ENCODE assay signal across 15 cellular contexts in genomic region chr6:9977451-9977850, GRCh38.
DNase-seq lines count a peak whose midpoint lies in the region; ATAC-seq and TF ChIP-seq lines count a peak whose summit lies in the region.
"Had no signal": no experiment of that assay in that cellular context is flagged by ENCODE, and none has a peak within 500 bp of the region (broad histone marks: within the 10 kb centered on the region; RNA-seq: fewer than 3 reads in every experiment).

No MANE protein-coding gene starts in this region.

- H3K27me3 Mint-ChIP-seq in progenitor cell of endocrine pancreas = no peaks in the 10 kb centered on the region
- H3K27me3 Mint-ChIP-seq: CD4-positive, alpha-beta memory T cell had no signal

- peak overlapping the region; percentile 10 for H3K27ac Mint-ChIP-seq in progenitor cell of endocrine pancreas
- H3K27ac Mint-ChIP-seq: CD4-positive, alpha-beta memory T cell; H9 had no signal

- no peak overlapping the region for H3K27ac ChIP-seq in right lobe of liver
- H3K27ac ChIP-seq: C4-2B had no signal

- peaks cover 9% of the 10 kb centered on the region for H3K4me1 Mint-ChIP-seq in progenitor cell of endocrine pancreas (ENCODE audit: low read depth)
- H3K4me1 Mint-ChIP-seq: CD4-positive, alpha-beta memory T cell had no signal

- 0% methylated on average over 2 of the region's 2 CpGs for WGBS in right lobe of liver (ENCODE audit: insufficient coverage, low coverage, low lambda C conversion rate, missing lambda C conversion rate)

- H3K36me3 ChIP-seq in right lobe of liver = no peaks in the 10 kb centered on the region
- H3K36me3 ChIP-seq: BE2C had no signal

- no peak for ATAC-seq in right lobe of liver

- DNase-seq in NCI-H69 (lab: John Stamatoyannopoulos, UW) = peak; percentile 47
- peak; percentile 20 for DNase-seq in epithelial cell of proximal tubule (ENCODE audit: low read depth)
- peak; percentile 3 for DNase-seq in kidney tubule cell (ENCODE audit: low spot score)
- no peak for DNase-seq in progenitor cell of endocrine pancreas (ENCODE audit: low spot score, unreplicated experiment)
- DNase-seq in right lobe of liver = no peak
- no peak for DNase-seq in pons (ENCODE audit: low spot score)
- no peak for DNase-seq in DMS79 (lab: John Stamatoyannopoulos, UW)
- DNase-seq: BE2C; CD4-positive, alpha-beta memory T cell; DMS153; DND-41; GDM1; GOT3; H9 had no signal

- no peaks in the 10 kb centered on the region for H3K27me3 ChIP-seq in right lobe of liver
- H3K27me3 ChIP-seq: BE2C had no signal

- H3K9me3 Mint-ChIP-seq in progenitor cell of endocrine pancreas (ENCODE audit: low read depth) = no peaks in the 10 kb centered on the region
- H3K9me3 Mint-ChIP-seq: H9 had no signal

- H3K36me3 Mint-ChIP-seq in progenitor cell of endocrine pancreas (ENCODE audit: insufficient read depth) = no peaks in the 10 kb centered on the region
- H3K36me3 Mint-ChIP-seq: CD4-positive, alpha-beta memory T cell had no signal

- no peak for TF ChIP-seq POLR2A in right lobe of liver (IDR thresholded peaks at IDR 0.05)

- H3K4me1 ChIP-seq in right lobe of liver = no peaks in the 10 kb centered on the region
- H3K4me1 ChIP-seq: BE2C had no signal

- no peaks in the 10 kb centered on the region for H3K9me3 ChIP-seq in right lobe of liver
- H3K9me3 ChIP-seq: BE2C had no signal

- intact Hi-C loops in right lobe of liver (cut with DNase I) = no loop called here

- no peak overlapping the region for H3K4me3 ChIP-seq in epithelial cell of proximal tubule (ENCODE audit: low read depth, low read length)
- H3K4me3 ChIP-seq in right lobe of liver = no peak overlapping the region

- TF ChIP-seq CTCF in epithelial cell of proximal tubule (conservative IDR thresholded peaks at IDR 0.05; ENCODE audit: low read depth, low read length) = no peak
- no peak for TF ChIP-seq CTCF in progenitor cell of endocrine pancreas (IDR thresholded peaks at IDR 0.05; ENCODE audit: unreplicated experiment)
- TF ChIP-seq CTCF in right lobe of liver (IDR thresholded peaks at IDR 0.05) = no peak

- H3K4me3 Mint-ChIP-seq in progenitor cell of endocrine pancreas (ENCODE audit: low read depth) = no peak overlapping the region
- H3K4me3 Mint-ChIP-seq: CD4-positive, alpha-beta memory T cell; H9 had no signal

Comparison
In these comparisons a context has a peak if more than half of its experiments do, and no peak if none do; other contexts are left out.
1. DNase-seq: peak in NCI-H69 (single experiment), epithelial cell of proximal tubule (single experiment) and kidney tubule cell (single experiment); none in progenitor cell of endocrine pancreas (single experiment), right lobe of liver (0 of 3), pons (single experiment) and DMS79 (single experiment).